ENCODE assay signal across 1 cellular context in the genomic region with DNA sequence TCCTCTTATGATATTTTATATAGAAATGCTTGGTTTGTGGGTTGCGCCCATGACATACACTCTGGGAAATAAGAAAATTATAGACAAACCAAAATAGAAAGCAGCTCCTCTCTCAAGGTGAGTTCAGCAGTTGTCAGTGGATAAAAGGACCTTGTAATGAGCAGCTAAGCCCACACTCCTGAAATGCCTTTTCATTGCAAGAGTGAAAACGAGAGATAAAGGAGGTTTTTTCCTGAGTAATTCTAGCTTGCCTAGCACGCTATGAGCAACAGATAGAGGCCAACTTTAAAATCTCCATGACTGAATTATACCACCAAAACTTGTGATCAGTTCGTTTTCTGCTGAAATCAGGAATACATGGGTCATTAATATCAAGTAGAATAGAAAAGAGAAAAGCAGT.
TF ChIP-seq lines count a peak whose summit lies in the region.

No MANE protein-coding gene starts in this region.

TF ChIP-seq in HepG2, 621 proteins besides CTCF, POLR2A, EP300 and RAD21 (continued from another document):
- TF ChIP-seq, protein P1, sequence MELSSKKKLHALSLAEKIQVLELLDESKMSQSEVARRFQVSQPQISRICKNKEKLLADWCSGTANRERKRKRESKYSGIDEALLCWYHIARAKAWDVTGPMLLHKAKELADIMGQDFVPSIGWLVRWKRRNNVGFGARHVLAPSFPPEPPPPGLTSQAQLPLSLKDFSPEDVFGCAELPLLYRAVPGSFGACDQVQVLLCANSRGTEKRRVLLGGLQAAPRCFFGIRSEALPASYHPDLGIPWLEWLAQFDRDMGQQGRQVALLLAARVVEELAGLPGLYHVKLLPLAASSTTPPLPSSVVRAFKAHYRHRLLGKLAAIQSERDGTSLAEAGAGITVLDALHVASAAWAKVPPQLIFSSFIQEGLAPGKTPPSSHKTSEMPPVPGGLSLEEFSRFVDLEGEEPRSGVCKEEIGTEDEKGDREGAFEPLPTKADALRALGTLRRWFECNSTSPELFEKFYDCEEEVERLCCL (CRISPR knock-in tag; IDR thresholded peaks at IDR 0.05; ENCODE audit: borderline replicate concordance) = no peak
- TF ChIP-seq, protein P2, sequence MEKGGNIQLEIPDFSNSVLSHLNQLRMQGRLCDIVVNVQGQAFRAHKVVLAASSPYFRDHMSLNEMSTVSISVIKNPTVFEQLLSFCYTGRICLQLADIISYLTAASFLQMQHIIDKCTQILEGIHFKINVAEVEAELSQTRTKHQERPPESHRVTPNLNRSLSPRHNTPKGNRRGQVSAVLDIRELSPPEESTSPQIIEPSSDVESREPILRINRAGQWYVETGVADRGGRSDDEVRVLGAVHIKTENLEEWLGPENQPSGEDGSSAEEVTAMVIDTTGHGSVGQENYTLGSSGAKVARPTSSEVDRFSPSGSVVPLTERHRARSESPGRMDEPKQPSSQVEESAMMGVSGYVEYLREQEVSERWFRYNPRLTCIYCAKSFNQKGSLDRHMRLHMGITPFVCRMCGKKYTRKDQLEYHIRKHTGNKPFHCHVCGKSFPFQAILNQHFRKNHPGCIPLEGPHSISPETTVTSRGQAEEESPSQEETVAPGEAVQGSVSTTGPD (CRISPR knock-in tag; IDR thresholded peaks at IDR 0.05) = no peak
- no peak for TF ChIP-seq ZNF703 (CRISPR knock-in tag; IDR thresholded peaks at IDR 0.05; ENCODE audit: borderline replicate concordance)
- no peak for TF ChIP-seq ESRRA (CRISPR knock-in tag; IDR thresholded peaks at IDR 0.05; ENCODE audit: low read depth)
- TF ChIP-seq, protein P3, sequence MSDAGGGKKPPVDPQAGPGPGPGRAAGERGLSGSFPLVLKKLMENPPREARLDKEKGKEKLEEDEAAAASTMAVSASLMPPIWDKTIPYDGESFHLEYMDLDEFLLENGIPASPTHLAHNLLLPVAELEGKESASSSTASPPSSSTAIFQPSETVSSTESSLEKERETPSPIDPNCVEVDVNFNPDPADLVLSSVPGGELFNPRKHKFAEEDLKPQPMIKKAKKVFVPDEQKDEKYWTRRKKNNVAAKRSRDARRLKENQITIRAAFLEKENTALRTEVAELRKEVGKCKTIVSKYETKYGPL (CRISPR knock-in tag; IDR thresholded peaks at IDR 0.05) = no peak
- no peak for TF ChIP-seq MXI1 (IDR thresholded peaks at IDR 0.05; ENCODE audit: borderline replicate concordance, low read depth, low read length)
- TF ChIP-seq, protein P4, sequence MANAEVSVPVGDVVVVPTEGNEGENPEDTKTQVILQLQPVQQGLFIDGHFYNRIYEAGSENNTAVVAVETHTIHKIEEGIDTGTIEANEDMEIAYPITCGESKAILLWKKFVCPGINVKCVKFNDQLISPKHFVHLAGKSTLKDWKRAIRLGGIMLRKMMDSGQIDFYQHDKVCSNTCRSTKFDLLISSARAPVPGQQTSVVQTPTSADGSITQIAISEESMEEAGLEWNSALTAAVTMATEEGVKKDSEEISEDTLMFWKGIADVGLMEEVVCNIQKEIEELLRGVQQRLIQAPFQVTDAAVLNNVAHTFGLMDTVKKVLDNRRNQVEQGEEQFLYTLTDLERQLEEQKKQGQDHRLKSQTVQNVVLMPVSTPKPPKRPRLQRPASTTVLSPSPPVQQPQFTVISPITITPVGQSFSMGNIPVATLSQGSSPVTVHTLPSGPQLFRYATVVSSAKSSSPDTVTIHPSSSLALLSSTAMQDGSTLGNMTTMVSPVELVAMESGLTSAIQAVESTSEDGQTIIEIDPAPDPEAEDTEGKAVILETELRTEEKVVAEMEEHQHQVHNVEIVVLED (CRISPR knock-in tag; IDR thresholded peaks at IDR 0.05; ENCODE audit: borderline replicate concordance) = no peak
- TF ChIP-seq PCBP1 (IDR thresholded peaks at IDR 0.05; ENCODE audit: borderline replicate concordance, low read depth, low read length) = no peak
